26 cellular contexts compared by ENCODE assay signal in the genomic region with DNA sequence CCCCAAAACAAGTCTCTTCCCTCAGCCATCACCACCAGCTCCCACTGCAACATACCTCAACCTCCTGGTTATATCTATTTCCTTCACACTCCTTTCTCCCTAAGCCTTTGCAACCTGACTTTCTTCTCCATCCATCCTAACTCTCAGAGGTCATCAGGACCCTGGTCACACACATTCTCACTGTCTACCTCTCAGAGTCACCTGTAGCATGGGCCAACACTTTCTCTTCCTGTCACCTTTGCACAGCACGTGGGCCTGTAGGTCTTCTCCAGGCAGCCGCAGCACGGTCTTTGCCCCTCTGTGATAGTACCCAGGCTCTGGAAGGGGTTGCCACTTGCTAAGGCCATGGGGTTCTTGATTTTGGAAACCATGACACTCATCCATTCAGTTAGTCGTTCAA.
"Had no signal": no experiment of that assay in that cellular context is flagged by ENCODE, and none has a peak within 500 bp of the region (broad histone marks: within the 10 kb centered on the region; RNA-seq: fewer than 3 reads in every experiment).

No MANE protein-coding gene starts in this region.

- DNase-seq: activated B cell treated with CpG ODN at 0.5 μM for 24 hours; activated CD4-positive, alpha-beta memory T cell treated with anti-CD3 and anti-CD28 coated beads, Interleukin-2, amount 10 ng/mL, durations not matched to agents 7 days and 5 days; activated CD4-positive, alpha-beta T cell treated with anti-CD3 and anti-CD28 coated beads for 4 hours; activated CD8-positive, alpha-beta memory T cell treated with anti-CD3 and anti-CD28 coated beads, Interleukin-2, amount 10 ng/mL, durations not matched to agents 7 days and 5 days; activated gamma-delta T cell; anterior cingulate cortex; brain microvascular endothelial cell; caudate nucleus; dermis blood vessel endothelial cell; effector CD8-positive, alpha-beta T cell; foreskin melanocyte; glutamatergic neuron; left ventricle myocardium superior; mammary epithelial cell; occipital lobe; sigmoid colon; stimulated activated CD4-positive, alpha-beta T cell treated with anti-CD3 and anti-CD28 coated beads, Interleukin-15, amount 100 ng/mL, for 24 hours; stimulated activated naive B cell treated with anti-CD40 and anti-IgM and Interleukin-4, amounts not matched to agents 10 μg/mL and 1 μg/mL and 100 μg/mL, for 72 hours; T-cell; T-helper 9 cell; transverse colon had no signal

- H3K27ac Mint-ChIP-seq: activated B cell treated with CpG ODN at 0.5 μM for 24 hours; activated CD4-positive, alpha-beta memory T cell treated with anti-CD3 and anti-CD28 coated beads, Interleukin-2, amount 10 ng/mL, durations not matched to agents 7 days and 5 days; activated CD8-positive, alpha-beta memory T cell treated with anti-CD3 and anti-CD28 coated beads, Interleukin-2, amount 10 ng/mL, durations not matched to agents 7 days and 5 days; activated naive CD4-positive, alpha-beta T cell treated with anti-CD3 and anti-CD28 coated beads, Interleukin-2, amount 50 U/mL, for 24 hours; activated T-helper 1 cell treated with anti-CD3 and anti-CD28 coated beads, Interleukin-12 subunit alpha, Interleukin-12 subunit beta, Interleukin-2, Interleukin-4 antibody, amounts not matched to agents 30 ng/mL and 10 ng/mL and 1 ng/mL, durations not matched to agents 14 hours and 24 hours and 36 hours; stimulated activated naive B cell treated with anti-CD40 and anti-IgM and Interleukin-4, amounts not matched to agents 10 μg/mL and 1 μg/mL and 100 μg/mL, for 72 hours; T-cell had no signal

- H3K27ac ChIP-seq: brain microvascular endothelial cell, hepatocyte, sigmoid colon, transverse colon, vagina had no signal

- H3K79me2 ChIP-seq: hepatocyte had no signal

- H3K4me1 Mint-ChIP-seq: activated B cell treated with CpG ODN at 0.5 μM for 24 hours; activated CD4-positive, alpha-beta memory T cell treated with anti-CD3 and anti-CD28 coated beads, Interleukin-2, amount 10 ng/mL, durations not matched to agents 7 days and 5 days; activated CD8-positive, alpha-beta memory T cell treated with anti-CD3 and anti-CD28 coated beads, Interleukin-2, amount 10 ng/mL, durations not matched to agents 7 days and 5 days; activated naive CD4-positive, alpha-beta T cell treated with anti-CD3 and anti-CD28 coated beads, Interleukin-2, amount 50 U/mL, for 24 hours; stimulated activated naive B cell treated with anti-CD40 and anti-IgM and Interleukin-4, amounts not matched to agents 10 μg/mL and 1 μg/mL and 100 μg/mL, for 72 hours; T-cell had no signal

- H3K36me3 Mint-ChIP-seq: activated CD8-positive, alpha-beta memory T cell treated with anti-CD3 and anti-CD28 coated beads, Interleukin-2, amount 10 ng/mL, durations not matched to agents 7 days and 5 days; activated naive CD4-positive, alpha-beta T cell treated with anti-CD3 and anti-CD28 coated beads, Interleukin-2, amount 50 U/mL, for 24 hours; stimulated activated naive B cell treated with anti-CD40 and anti-IgM and Interleukin-4, amounts not matched to agents 10 μg/mL and 1 μg/mL and 100 μg/mL, for 72 hours; T-cell had no signal

- H2AFZ ChIP-seq: hepatocyte had no signal

- H3K4me2 ChIP-seq: hepatocyte, smooth muscle cell had no signal

- H3K36me3 ChIP-seq: brain microvascular endothelial cell, sigmoid colon, transverse colon, vagina had no signal

- H3K27me3 ChIP-seq: brain microvascular endothelial cell, hepatocyte, transverse colon, vagina had no signal

- H3K4me3 Mint-ChIP-seq: activated B cell treated with CpG ODN at 0.5 μM for 24 hours; activated CD4-positive, alpha-beta memory T cell treated with anti-CD3 and anti-CD28 coated beads, Interleukin-2, amount 10 ng/mL, durations not matched to agents 7 days and 5 days; activated CD8-positive, alpha-beta memory T cell treated with anti-CD3 and anti-CD28 coated beads, Interleukin-2, amount 10 ng/mL, durations not matched to agents 7 days and 5 days; activated naive CD4-positive, alpha-beta T cell treated with anti-CD3 and anti-CD28 coated beads, Interleukin-2, amount 50 U/mL, for 24 hours; activated T-helper 1 cell treated with anti-CD3 and anti-CD28 coated beads, Interleukin-12 subunit alpha, Interleukin-12 subunit beta, Interleukin-2, Interleukin-4 antibody, amounts not matched to agents 30 ng/mL and 10 ng/mL and 1 ng/mL, durations not matched to agents 14 hours and 24 hours and 36 hours; stimulated activated naive B cell treated with anti-CD40 and anti-IgM and Interleukin-4, amounts not matched to agents 10 μg/mL and 1 μg/mL and 100 μg/mL, for 72 hours; T-cell had no signal

- H3K27me3 Mint-ChIP-seq: activated B cell treated with CpG ODN at 0.5 μM for 24 hours; activated CD4-positive, alpha-beta memory T cell treated with anti-CD3 and anti-CD28 coated beads, Interleukin-2, amount 10 ng/mL, durations not matched to agents 7 days and 5 days; activated CD8-positive, alpha-beta memory T cell treated with anti-CD3 and anti-CD28 coated beads, Interleukin-2, amount 10 ng/mL, durations not matched to agents 7 days and 5 days; activated naive CD4-positive, alpha-beta T cell treated with anti-CD3 and anti-CD28 coated beads, Interleukin-2, amount 50 U/mL, for 24 hours; stimulated activated naive B cell treated with anti-CD40 and anti-IgM and Interleukin-4, amounts not matched to agents 10 μg/mL and 1 μg/mL and 100 μg/mL, for 72 hours had no signal

- ATAC-seq: activated CD8-positive, alpha-beta memory T cell treated with anti-CD3 and anti-CD28 coated beads, Interleukin-2, amount 10 ng/mL, durations not matched to agents 7 days and 5 days; left ventricle myocardium superior; stimulated activated naive B cell treated with anti-CD40 and anti-IgM and Interleukin-4, amounts not matched to agents 10 μg/mL and 1 μg/mL and 100 μg/mL, for 72 hours; T-cell had no signal

- H3K9me3 ChIP-seq: sigmoid colon, transverse colon, vagina had no signal

- H3K4me3 ChIP-seq: hepatocyte, sigmoid colon, smooth muscle cell, transverse colon, vagina had no signal
